In genomic region chr19:39342647-39343305, GRCh38 we compare ENCODE assay signal across 8 cellular contexts. TPM values are rescaled to one million over a fixed set of nuclear protein-coding genes. Genes with fewer than 3 reads are reported as not detected.
DNase-seq lines count a peak whose midpoint lies in the region; ATAC-seq and TF ChIP-seq lines count a peak whose summit lies in the region.

No MANE protein-coding gene starts in this region.

- peak overlapping the region; percentile 86 for H3K4me3 Mint-ChIP-seq in T-helper 1 cell treated with Interleukin-12 subunit alpha and Interleukin-12 subunit beta and Interleukin-4 antibody, amounts not matched to agents 30 μg/mL and 1 μg/mL, for 36 hours
- peak overlapping the region; percentile 79 for H3K4me3 Mint-ChIP-seq in activated CD8-positive, alpha-beta T cell treated with anti-CD3 and anti-CD28 coated beads for 36 hours

- CTCF ChIA-PET in activated CD8-positive, alpha-beta T cell treated with anti-CD3 and anti-CD28 coated beads for 36 hours (lab: Charles Lee), result interaction anchor here (0.6 to 2.4 kb wide), 9 partner anchors 7 to 69 kb away, joined by 3 to 15 read pairs (median 4); partner anchors contain the start of genes MED29, PAF1 and PLEKHG2

- ATAC-seq in activated CD8-positive, alpha-beta T cell treated with anti-CD3 and anti-CD28 coated beads for 36 hours, result no peak
- ATAC-seq in psoas muscle (no peak), HG03432 (IDR thresholded peaks at IDR 0.05; ENCODE audit: unreplicated experiment) (no peak)

- 2 to 3% (median 3%) methylated on average over 29 to 51 of the region's 51 CpGs for WGBS in psoas muscle, 3 donors

- peaks cover 17% of the 10 kb centered on the region for H3K4me1 ChIP-seq in cardiac muscle cell (ENCODE audit: low read depth)
- H3K4me1 ChIP-seq in psoas muscle, result peaks cover 42% of the 10 kb centered on the region

- intact Hi-C loops in activated CD8-positive, alpha-beta T cell treated with anti-CD3 and anti-CD28 coated beads for 36 hours (cut with micrococcal nuclease), result no loop called here
- intact Hi-C loops in psoas muscle (cut with DNase I), result loop anchor here (5.0 to 10.0 kb wide), 6 partner anchors 50 to 192 kb away; partner anchors contain the start of genes EID2B (in 2 of the 2), MED29 (in 1 of the 2), PAF1 (in 1 of the 2) and PLEKHG2 (in 1 of the 2)

- no peaks in the 10 kb centered on the region for H3K9me3 Mint-ChIP-seq in T-helper 1 cell treated with Interleukin-12 subunit alpha and Interleukin-12 subunit beta and Interleukin-4 antibody, amounts not matched to agents 30 μg/mL and 1 μg/mL, for 36 hours
- peaks cover 1% of the 10 kb centered on the region for H3K9me3 Mint-ChIP-seq in activated CD8-positive, alpha-beta T cell treated with anti-CD3 and anti-CD28 coated beads for 36 hours

- POLR2A ChIA-PET in activated CD8-positive, alpha-beta T cell treated with anti-CD3 and anti-CD28 coated beads for 36 hours (lab: Charles Lee), result interaction anchor here (0.6 to 1.8 kb wide), 12 partner anchors 8 to 190 kb away, joined by 3 to 7 read pairs (median 4); partner anchors contain the start of genes RPS16 and ZFP36

- H3K27me3 ChIP-seq in cardiac muscle cell (no peaks in the 10 kb centered on the region), psoas muscle (ENCODE audit: insufficient read depth in 3 of 3, low read length in 2 of 3) (no peaks in the 10 kb centered on the region)

- H3K9me3 ChIP-seq in cardiac muscle cell (ENCODE audit: low read depth) (no peaks in the 10 kb centered on the region), psoas muscle (no peaks in the 10 kb centered on the region)

- H3K36me3 ChIP-seq in cardiac muscle cell (no peaks in the 10 kb centered on the region), psoas muscle (ENCODE audit: insufficient read depth in 1 of 2, low read depth in 1 of 2) (peaks cover 5 to 25% of the 10 kb centered on the region in 2 donors)

- no peak for TF ChIP-seq CTCF in activated CD8-positive, alpha-beta T cell treated with anti-CD3 and anti-CD28 coated beads for 36 hours (IDR thresholded peaks at IDR 0.05)
- TF ChIP-seq CTCF in cardiac muscle cell (IDR thresholded peaks at IDR 0.05; ENCODE audit: low read depth, low read length), result no peak
- TF ChIP-seq CTCF in psoas muscle (IDR thresholded peaks at IDR 0.05), result no peak

- peak overlapping the region; percentile 85 for H3K27ac Mint-ChIP-seq in T-helper 1 cell treated with Interleukin-12 subunit alpha and Interleukin-12 subunit beta and Interleukin-4 antibody, amounts not matched to agents 30 μg/mL and 1 μg/mL, for 36 hours
- H3K27ac Mint-ChIP-seq in activated CD8-positive, alpha-beta T cell treated with anti-CD3 and anti-CD28 coated beads for 36 hours, result peak overlapping the region; percentile 75

- H3K36me3 Mint-ChIP-seq in T-helper 1 cell treated with Interleukin-12 subunit alpha and Interleukin-12 subunit beta and Interleukin-4 antibody, amounts not matched to agents 30 μg/mL and 1 μg/mL, for 36 hours (ENCODE audit: low read depth), result peaks cover 28% of the 10 kb centered on the region
- peaks cover 5% of the 10 kb centered on the region for H3K36me3 Mint-ChIP-seq in activated CD8-positive, alpha-beta T cell treated with anti-CD3 and anti-CD28 coated beads for 36 hours (ENCODE audit: low read depth)

- peak overlapping the region; percentile 68 for H3K27ac ChIP-seq in cardiac muscle cell
- peak overlapping the region; percentile 86 for H3K27ac ChIP-seq in psoas muscle

- H3K4me3 ChIP-seq in cardiac muscle cell, result peak overlapping the region; percentile 74
- peak overlapping the region; percentile 87 for H3K4me3 ChIP-seq in psoas muscle

- H3K27me3 Mint-ChIP-seq in T-helper 1 cell treated with Interleukin-12 subunit alpha and Interleukin-12 subunit beta and Interleukin-4 antibody, amounts not matched to agents 30 μg/mL and 1 μg/mL, for 36 hours (ENCODE audit: low read depth), result no peaks in the 10 kb centered on the region
- no peaks in the 10 kb centered on the region for H3K27me3 Mint-ChIP-seq in activated CD8-positive, alpha-beta T cell treated with anti-CD3 and anti-CD28 coated beads for 36 hours

- no peak for DNase-seq in T-helper 1 cell
- DNase-seq in activated CD8-positive, alpha-beta T cell treated with anti-CD3 and anti-CD28 coated beads for 36 hours, result no peak
- peak; percentile 29 to 51 for DNase-seq in cardiac muscle cell (ENCODE audit: low read depth in 1 of 2, low spot score in 1 of 2)
- peak; percentile 41 to 58 for DNase-seq in psoas muscle
- no peak for DNase-seq in GDM1 (lab: John Stamatoyannopoulos, UW)
- no peak for DNase-seq in epidermal melanocyte (ENCODE audit: insufficient read length, low spot score)

- H3K4me1 Mint-ChIP-seq in T-helper 1 cell treated with Interleukin-12 subunit alpha and Interleukin-12 subunit beta and Interleukin-4 antibody, amounts not matched to agents 30 μg/mL and 1 μg/mL, for 36 hours (ENCODE audit: low read depth), result peaks cover 59% of the 10 kb centered on the region
- H3K4me1 Mint-ChIP-seq in activated CD8-positive, alpha-beta T cell treated with anti-CD3 and anti-CD28 coated beads for 36 hours (ENCODE audit: low read depth), result peaks cover 67% of the 10 kb centered on the region

RNA-seq across cellular contexts. Expression of gene SAMD4B, which starts 0.6 kb away (rescaled TPM):
- 10 to 100 TPM; 35.5 to 37.1 TPM for total RNA-seq in activated CD8-positive, alpha-beta T cell treated with anti-CD3 and anti-CD28 coated beads for 36 hours
- 158 and 183 TPM in 2 replicates for total RNA-seq in cardiac muscle cell
- 120 and 139 TPM in 2 replicates for polyA plus RNA-seq in cardiac muscle cell
- total RNA-seq in psoas muscle, result 10 to 100 TPM; 34.7 to 66.4 (median 51.7) TPM
- polyA plus RNA-seq in psoas muscle, result 10 to 100 TPM; 42.0 to 97.5 (median 58.4) TPM

RNA-seq across cellular contexts. Expression of gene GMFG, which starts 6.9 kb away (rescaled TPM):
- total RNA-seq in activated CD8-positive, alpha-beta T cell treated with anti-CD3 and anti-CD28 coated beads for 36 hours, result 100 to 1,000 TPM; 280 to 297 TPM
- total RNA-seq in cardiac muscle cell (not detected in 2 replicates), psoas muscle (10 to 100 TPM in 2 of 4 donors, 1 to 10 TPM in 2; 7.6 to 13.0 (median 10.9) TPM)
- polyA plus RNA-seq in cardiac muscle cell (2.3 and 3.2 TPM in 2 replicates), psoas muscle (10 to 100 TPM in 2 of 3 donors, 1 to 10 TPM in 1; 6.3 to 15.9 (median 10.5) TPM)

RNA-seq across cellular contexts. Expression of gene LRFN1, which starts 22.1 kb away (rescaled TPM):
- 1 to 10 TPM; 6.1 to 6.5 TPM for total RNA-seq in activated CD8-positive, alpha-beta T cell treated with anti-CD3 and anti-CD28 coated beads for 36 hours
- total RNA-seq in cardiac muscle cell (10.3 and 19.4 TPM in 2 replicates), psoas muscle (under 1 TPM in 3 of 4 donors, not detected in 1; 0.07 to 0.24 (median 0.08) TPM)
- polyA plus RNA-seq in cardiac muscle cell (12.4 and 18.6 TPM in 2 replicates), psoas muscle (under 1 TPM; 0.04 to 0.08 (median 0.08) TPM)

RNA-seq across cellular contexts. Expression of gene IFNL1, which starts 46.6 kb away (rescaled TPM):
- not detected for total RNA-seq in activated CD8-positive, alpha-beta T cell treated with anti-CD3 and anti-CD28 coated beads for 36 hours
- total RNA-seq in cardiac muscle cell, result not detected in 2 replicates
- not detected in 2 replicates for polyA plus RNA-seq in cardiac muscle cell
- total RNA-seq in psoas muscle, result not detected
- polyA plus RNA-seq in psoas muscle, result not detected

RNA-seq across cellular contexts. Expression of gene PAF1, which starts 48.1 kb away (rescaled TPM):
- 10 to 100 TPM; 35.5 to 36.5 TPM for total RNA-seq in activated CD8-positive, alpha-beta T cell treated with anti-CD3 and anti-CD28 coated beads for 36 hours
- total RNA-seq in cardiac muscle cell, result 61.9 and 62.2 TPM in 2 replicates
- 64.4 and 78.3 TPM in 2 replicates for polyA plus RNA-seq in cardiac muscle cell
- total RNA-seq in psoas muscle, result 10 to 100 TPM; 33.7 to 38.0 (median 34.6) TPM
- polyA plus RNA-seq in psoas muscle, result 10 to 100 TPM; 34.1 to 58.0 (median 37.6) TPM

Comparison
In these comparisons a context has a peak if more than half of its experiments do, and no peak if none do; other contexts are left out.
1. DNase-seq: peak in cardiac muscle cell (2 of 2) and psoas muscle (2 of 2); none in T-helper 1 cell (0 of 5), activated CD8-positive, alpha-beta T cell treated with anti-CD3 and anti-CD28 coated beads for 36 hours (single experiment), GDM1 (single experiment) and epidermal melanocyte (single experiment).
2. RNA of gene GMFG, which starts 6.9 kb away (total RNA-seq): 280 to 297 TPM in activated CD8-positive, alpha-beta T cell treated with anti-CD3 and anti-CD28 coated beads for 36 hours; 7.6 to 13.0 TPM in psoas muscle and not detected in cardiac muscle cell; every median in the first group is over 10 times any median in the second.